ENCODE assay signal across 14 cellular contexts in genomic region chr11:12198261-12198925, GRCh38.
A peak's percentile ranks its signal among the peaks of the same experiment; 100 is the strongest.
DNase-seq lines count a peak whose midpoint lies in the region; ATAC-seq and TF ChIP-seq lines count a peak whose summit lies in the region.
"Had no signal": no experiment of that assay in that cellular context is flagged by ENCODE, and none has a peak within 500 bp of the region (broad histone marks: within the 10 kb centered on the region; RNA-seq: fewer than 3 reads in every experiment).

No MANE protein-coding gene starts in this region.

- H3K27ac ChIP-seq in osteoblast (ENCODE audit: low read depth, low read length) (peak overlapping the region; percentile 99), dorsolateral prefrontal cortex (peak overlapping the region in 21 of 59 donors; percentile 4 to 86 (median 21))
- H3K27ac ChIP-seq: neural progenitor cell had no signal

- peak overlapping the region; percentile 82 for H3K4me3 Mint-ChIP-seq in activated CD4-positive, alpha-beta T cell treated with anti-CD3 and anti-CD28 coated beads for 36 hours
- H3K4me3 Mint-ChIP-seq in activated naive CD8-positive, alpha-beta T cell treated with anti-CD3 and anti-CD28 coated beads for 36 hours: peak overlapping the region; percentile 81
- H3K4me3 Mint-ChIP-seq: neural progenitor cell, type B pancreatic cell had no signal

- no peaks in the 10 kb centered on the region for H3K27me3 Mint-ChIP-seq in activated CD4-positive, alpha-beta T cell treated with anti-CD3 and anti-CD28 coated beads for 36 hours
- no peaks in the 10 kb centered on the region for H3K27me3 Mint-ChIP-seq in activated naive CD8-positive, alpha-beta T cell treated with anti-CD3 and anti-CD28 coated beads for 36 hours
- H3K27me3 Mint-ChIP-seq: type B pancreatic cell had no signal

- no peak overlapping the region for H2AFZ ChIP-seq in osteoblast (ENCODE audit: low read length)
- H2AFZ ChIP-seq: neural progenitor cell had no signal

- peak overlapping the region; percentile 55 for H3K27ac Mint-ChIP-seq in activated CD4-positive, alpha-beta T cell treated with anti-CD3 and anti-CD28 coated beads for 36 hours
- H3K27ac Mint-ChIP-seq in activated naive CD8-positive, alpha-beta T cell treated with anti-CD3 and anti-CD28 coated beads for 36 hours: no peak overlapping the region
- H3K27ac Mint-ChIP-seq: neural progenitor cell, type B pancreatic cell had no signal

- TF ChIP-seq CTCF in osteoblast (IDR thresholded peaks at IDR 0.05; ENCODE audit: extremely low read depth, low read depth, low read length) (no peak), dorsolateral prefrontal cortex (IDR thresholded peaks at IDR 0.05 in 54 of 56, conservative IDR thresholded peaks at IDR 0.05 in 2 of 56; ENCODE audit: low read depth in 1 of 56, partially characterized antibody in 56 of 56) (no peak)

- H3K79me2 ChIP-seq in osteoblast (ENCODE audit: insufficient read depth, low read length): peaks cover 66% of the 10 kb centered on the region

- peak; percentile 30 for ATAC-seq in activated CD4-positive, alpha-beta T cell treated with anti-CD3 and anti-CD28 coated beads for 36 hours

- POLR2A ChIA-PET in activated CD4-positive, alpha-beta T cell treated with anti-CD3 and anti-CD28 coated beads for 36 hours (lab: Charles Lee): interaction anchor here (0.6 to 2.4 kb wide), 8 partner anchors 11 to 1390 kb away, joined by 3 to 12 read pairs (median 4); partner anchors contain the start of gene EIF4G2

- H3K4me1 ChIP-seq in osteoblast (ENCODE audit: insufficient read depth, low read length): peaks cover 58% of the 10 kb centered on the region

- H3K4me3 ChIP-seq in osteoblast (ENCODE audit: insufficient read depth, low read length): no peak overlapping the region
- no peak overlapping the region for H3K4me3 ChIP-seq in dorsolateral prefrontal cortex
- H3K4me3 ChIP-seq: neural progenitor cell had no signal

- H3K27me3 ChIP-seq in osteoblast (ENCODE audit: insufficient read depth, low read length): no peaks in the 10 kb centered on the region
- H3K27me3 ChIP-seq in dorsolateral prefrontal cortex: no peaks in the 10 kb centered on the region
- H3K27me3 ChIP-seq: neural progenitor cell had no signal

- H3K36me3 Mint-ChIP-seq in activated CD4-positive, alpha-beta T cell treated with anti-CD3 and anti-CD28 coated beads for 36 hours (ENCODE audit: low read depth): peaks cover 58% of the 10 kb centered on the region
- H3K36me3 Mint-ChIP-seq in activated naive CD8-positive, alpha-beta T cell treated with anti-CD3 and anti-CD28 coated beads for 36 hours: peaks cover 24% of the 10 kb centered on the region
- H3K36me3 Mint-ChIP-seq: neural progenitor cell, type B pancreatic cell had no signal

- intact Hi-C loops in activated CD4-positive, alpha-beta T cell treated with anti-CD3 and anti-CD28 coated beads for 36 hours (cut with DNase I, micrococcal nuclease): loop anchor here in 1 of 2 experiments (5.0 to 10.0 kb wide), 2 partner anchors 39 to 354 kb away; partner anchors contain the start of gene USP47
- intact Hi-C loops in dorsolateral prefrontal cortex (cut with DNase I): no loop called here

- H3K9me3 ChIP-seq in osteoblast (ENCODE audit: low read depth, low read length): no peaks in the 10 kb centered on the region

- peaks cover 87% of the 10 kb centered on the region for H3K4me1 Mint-ChIP-seq in activated CD4-positive, alpha-beta T cell treated with anti-CD3 and anti-CD28 coated beads for 36 hours
- peaks cover 67% of the 10 kb centered on the region for H3K4me1 Mint-ChIP-seq in activated naive CD8-positive, alpha-beta T cell treated with anti-CD3 and anti-CD28 coated beads for 36 hours

- peaks cover 5% of the 10 kb centered on the region for H3K9me3 Mint-ChIP-seq in activated CD4-positive, alpha-beta T cell treated with anti-CD3 and anti-CD28 coated beads for 36 hours (ENCODE audit: low read depth)
- H3K9me3 Mint-ChIP-seq in activated naive CD8-positive, alpha-beta T cell treated with anti-CD3 and anti-CD28 coated beads for 36 hours: peaks cover 4% of the 10 kb centered on the region
- H3K9me3 Mint-ChIP-seq: neural progenitor cell, type B pancreatic cell had no signal

- CTCF ChIA-PET in activated CD4-positive, alpha-beta T cell treated with anti-CD3 and anti-CD28 coated beads for 36 hours (lab: Charles Lee): interaction anchor here (0.6 to 3.2 kb wide), 8 partner anchors 8 to 302 kb away, joined by 3 to 18 read pairs (median 3); no protein-coding TSS in a partner anchor

- no peak overlapping the region for H3K4me2 ChIP-seq in osteoblast (ENCODE audit: insufficient read depth, low read length)
- H3K4me2 ChIP-seq: neural progenitor cell had no signal

- peak; percentile 64 for DNase-seq in activated CD4-positive, alpha-beta T cell treated with anti-CD3 and anti-CD28 coated beads for 36 hours
- DNase-seq in activated CD4-positive, alpha-beta T cell treated with anti-CD3 and anti-CD28 coated beads for 4 hours: no peak
- DNase-seq in DMS153 treated with DMSO at 0.1 percent for 48 hours (lab: John Stamatoyannopoulos, UW; ENCODE audit: unreplicated experiment): peak; percentile 15
- no peak for DNase-seq in activated naive CD8-positive, alpha-beta T cell treated with anti-CD3 and anti-CD28 coated beads for 36 hours
- DNase-seq in osteoblast (ENCODE audit: insufficient read length, low spot score, missing footprints): no peak
- DNase-seq in RKO (ENCODE audit: low spot score): no peak
- no peak for DNase-seq in SIG-M5 (lab: John Stamatoyannopoulos, UW)
- no peak for DNase-seq in dorsolateral prefrontal cortex
- DNase-seq: ACHN, DMS79, head of caudate nucleus, NCI-H2171 treated with DMSO at 0.1 percent for 48 hours had no signal

- no peaks in the 10 kb centered on the region for H4K20me1 ChIP-seq in osteoblast (ENCODE audit: insufficient read depth, low read length)

- peaks cover 55% of the 10 kb centered on the region for H3K36me3 ChIP-seq in osteoblast (ENCODE audit: insufficient read depth, low read length)
- H3K36me3 ChIP-seq: neural progenitor cell had no signal

Comparison
In these comparisons a context has a peak if more than half of its experiments do, and no peak if none do; other contexts are left out.
1. DNase-seq: peak in activated CD4-positive, alpha-beta T cell treated with anti-CD3 and anti-CD28 coated beads for 36 hours (single experiment) and DMS153 treated with DMSO at 0.1 percent for 48 hours (single experiment); none in activated CD4-positive, alpha-beta T cell treated with anti-CD3 and anti-CD28 coated beads for 4 hours (0 of 2), activated naive CD8-positive, alpha-beta T cell treated with anti-CD3 and anti-CD28 coated beads for 36 hours (single experiment), osteoblast (single experiment), RKO (single experiment), SIG-M5 (single experiment) and dorsolateral prefrontal cortex (0 of 10).